In the genomic region with DNA sequence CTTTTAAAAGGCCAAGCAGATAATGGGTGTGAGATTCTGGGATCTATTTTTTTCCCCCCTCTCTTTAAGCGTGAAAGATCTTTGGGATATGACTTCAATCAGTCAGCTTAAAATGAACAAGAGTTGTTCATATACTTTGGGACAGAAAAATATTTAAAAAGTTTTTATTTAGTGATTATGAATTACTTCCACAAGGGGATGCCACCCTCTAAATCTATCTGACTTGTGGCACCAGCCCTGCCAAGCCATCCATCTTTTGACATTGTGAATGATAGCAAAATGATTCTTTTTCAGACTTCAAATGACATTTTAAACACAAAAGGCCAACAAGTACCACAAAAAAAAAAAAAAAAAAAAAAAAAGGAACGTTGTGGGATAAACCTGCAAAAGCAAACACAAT, we compare ENCODE assay signal across 1 cellular context.
TF ChIP-seq lines count a peak whose summit lies in the region.

No MANE protein-coding gene starts in this region.

TF ChIP-seq in SK-N-SH treated with all-trans-retinoic acid at 6 μM for 48 hours, 23 proteins besides CTCF, POLR2A, EP300 and RAD21 (continued from another document):
- TF ChIP-seq CREB5 (CRISPR knock-in tag; IDR thresholded peaks at IDR 0.05; ENCODE audit: low read depth): no peak
- TF ChIP-seq RARB (CRISPR knock-in tag; IDR thresholded peaks at IDR 0.05): no peak
- TF ChIP-seq BACH2 (CRISPR knock-in tag; IDR thresholded peaks at IDR 0.05; ENCODE audit: borderline replicate concordance): no peak
- no peak for TF ChIP-seq OSR1 (CRISPR knock-in tag; IDR thresholded peaks at IDR 0.05)
- no peak for TF ChIP-seq ESRRG (CRISPR knock-in tag; IDR thresholded peaks at IDR 0.05)
- TF ChIP-seq ZNF565 (CRISPR knock-in tag; conservative IDR thresholded peaks at IDR 0.05; ENCODE audit: low read depth): no peak
- TF ChIP-seq ZNF70 (CRISPR knock-in tag; IDR thresholded peaks at IDR 0.05): no peak
- no peak for TF ChIP-seq ZFP3 (CRISPR knock-in tag; IDR thresholded peaks at IDR 0.05)
TF ChIP-seq in SK-N-SH treated with all-trans-retinoic acid at 6 μM for 48 hours: peak in this region for 0.
